Comparison of ENCODE assay signal across 8 cellular contexts in genomic region chr14:105398044-105398725, GRCh38. TPM values are rescaled to one million over a fixed set of nuclear protein-coding genes. Genes with fewer than 3 reads are reported as not detected.
A peak's percentile ranks its signal among the peaks of the same experiment; 100 is the strongest.
DNase-seq lines count a peak whose midpoint lies in the region; ATAC-seq and TF ChIP-seq lines count a peak whose summit lies in the region.

Gene TEX22 (plus strand): TSS chr14:105398538. CDS start chr14:105399341, 803 bp downstream.

- peaks cover 29% of the 10 kb centered on the region for H3K9me3 ChIP-seq in A673 (ENCODE audit: low read depth, low read length, poor library complexity, severe bottlenecking)

- 0 out of 2 replicates have a peak, but pooled peaks have one; percentile 12 for TF ChIP-seq CTCF in A673 (conservative IDR thresholded peaks at IDR 0.05; ENCODE audit: low read depth, low read length)

- ATAC-seq in GM18868 (IDR thresholded peaks at IDR 0.05; ENCODE audit: unreplicated experiment) (peak; percentile 75), HG03159 (IDR thresholded peaks at IDR 0.05; ENCODE audit: unreplicated experiment) (peak; percentile 80), left colon (peak; percentile 88)

- no peaks in the 10 kb centered on the region for H3K27me3 ChIP-seq in A673 (replicated peaks; ENCODE audit: insufficient read depth, low read depth, low read length, poor library complexity)

- peak within 1 kb of the TSS; percentile 67 for H3K4me3 ChIP-seq in A673 (ENCODE audit: low read depth, low read length, poor library complexity, severe bottlenecking)

- DNase-seq in A673 (ENCODE audit: low spot score) (peak; percentile 89), NCI-H345 treated with DMSO at 0.1 percent for 48 hours (lab: John Stamatoyannopoulos, UW; ENCODE audit: unreplicated experiment) (peak; percentile 77), cerebellum (ENCODE audit: low spot score) (peak; percentile 93), left colon (peak; percentile 83 to 97)
- peak; percentile 96 for DNase-seq in activated CD4-positive, CD25-positive, alpha-beta regulatory T cell treated with anti-CD3 and anti-CD28 coated beads, Interleukin-2, amount 50 U/mL, for 72 hours
- DNase-seq in stimulated activated CD4-positive, alpha-beta T cell treated with anti-CD3 and anti-CD28 coated beads, Interleukin-1b, Interleukin-23, amount 100 ng/mL, for 24 hours (ENCODE audit: low read depth in 4 of 4, low spot score in 1 of 4) = peak; percentile 89 to 97 (median 94)

- TSS peak; percentile 89 for BruUV-seq in A673 (replicated peaks; lab: Mats Ljungman, UMichigan)

- peaks cover 5% of the 10 kb centered on the region for H3K4me1 ChIP-seq in A673 (ENCODE audit: insufficient read depth, low read length, poor library complexity, severe bottlenecking)

- CTCF ChIA-PET in A673 (lab: Charles Lee) = no interaction called here

- peak within 1 kb of the TSS; percentile 91 for H3K27ac ChIP-seq in A673 (ENCODE audit: low read depth, low read length, poor library complexity, severe bottlenecking)

- intact Hi-C loops in A673 (cut with micrococcal nuclease; ENCODE audit: unreplicated experiment) (no loop called here), left colon (cut with DNase I, micrococcal nuclease) (no loop called here)

- POLR2A ChIA-PET in A673 (lab: Charles Lee; ENCODE audit: low non-redundant PET) = interaction anchor here (0.7 kb wide), 1 partner anchor 92 kb away, joined by 16 read pairs; no protein-coding TSS in a partner anchor

- H3K36me3 ChIP-seq in A673 (ENCODE audit: insufficient read depth, low read length, poor library complexity, severe bottlenecking) = peaks cover 21% of the 10 kb centered on the region

RNA-seq across cellular contexts. Expression of gene TEX22, which starts in this region (rescaled TPM):
- total RNA-seq in A673 (2021) (2.1 and 2.7 TPM in 2 replicates), cerebellum (1.4 TPM), left colon (1 to 10 TPM in 1 of 2 donors, under 1 TPM in 1; 0.49 to 1.3 TPM)

Comparison
In these comparisons a context has a peak if more than half of its experiments do, and no peak if none do; other contexts are left out.
1. Peak in every context shown above with its lines: DNase-seq, ATAC-seq, H3K4me3 ChIP-seq and H3K27ac ChIP-seq.